In genomic region chr10:127405221-127405620, GRCh38 we compare ENCODE assay signal across 19 cellular contexts.
DNase-seq lines count a peak whose midpoint lies in the region.
"Had no signal": no experiment of that assay in that cellular context is flagged by ENCODE, and none has a peak within 500 bp of the region (broad histone marks: within the 10 kb centered on the region; RNA-seq: fewer than 3 reads in every experiment).

No MANE protein-coding gene starts in this region.

- no peaks in the 10 kb centered on the region for H3K36me3 Mint-ChIP-seq in CD8-positive, alpha-beta memory T cell
- H3K36me3 Mint-ChIP-seq: natural killer cell had no signal

- in situ Hi-C loops in G401 (cut with HindIII; ENCODE audit: low sequenced_read_pairs), result no loop called here

- H3K4me1 ChIP-seq in CD8-positive, alpha-beta memory T cell (ENCODE audit: insufficient read depth, low read length), result no peaks in the 10 kb centered on the region
- H3K4me1 ChIP-seq: lower lobe of right lung, prostate gland had no signal

- H3K4me3 Mint-ChIP-seq in CD8-positive, alpha-beta memory T cell, result no peak overlapping the region
- H3K4me3 Mint-ChIP-seq: natural killer cell; stimulated activated naive CD8-positive, alpha-beta T cell treated with anti-CD3 and anti-CD28 coated beads, Interleukin-15, amount 100 ng/mL, for 72 hours had no signal

- no peaks in the 10 kb centered on the region for H3K27me3 ChIP-seq in CD8-positive, alpha-beta memory T cell (ENCODE audit: insufficient read depth, low read length, poor library complexity, severe bottlenecking)

- CTCF ChIA-PET in CD8-positive, alpha-beta memory T cell (lab: Charles Lee), result no interaction called here

- H3K4me3 ChIP-seq in CD8-positive, alpha-beta memory T cell (ENCODE audit: low read length), result no peak overlapping the region
- H3K4me3 ChIP-seq: lower lobe of right lung, prostate gland had no signal

- peaks cover 0 to 8% (median 0%) of the 10 kb centered on the region in 5 donors for H3K9me3 Mint-ChIP-seq in CD8-positive, alpha-beta memory T cell
- H3K9me3 Mint-ChIP-seq: natural killer cell had no signal

- no peaks in the 10 kb centered on the region for H3K4me1 Mint-ChIP-seq in CD8-positive, alpha-beta memory T cell
- H3K4me1 Mint-ChIP-seq: natural killer cell; stimulated activated naive CD8-positive, alpha-beta T cell treated with anti-CD3 and anti-CD28 coated beads, Interleukin-15, amount 100 ng/mL, for 72 hours had no signal

- no peaks in the 10 kb centered on the region for H3K36me3 ChIP-seq in CD8-positive, alpha-beta memory T cell (ENCODE audit: insufficient read depth, low read length)
- H3K36me3 ChIP-seq: prostate gland had no signal

- DNase-seq in AG08396 (ENCODE audit: low spot score) (peak; percentile 54), HS-5 (ENCODE audit: low read depth) (peak; percentile 14), dermis blood vessel endothelial cell (peak; percentile 67), kidney tubule cell (ENCODE audit: low spot score) (peak; percentile 68), G401 (ENCODE audit: low spot score) (no peak), hippocampal formation (lab: John Stamatoyannopoulos, UW) (no peak), midbrain (lab: John Stamatoyannopoulos, UW) (no peak)
- no peak for DNase-seq in CD8-positive, alpha-beta memory T cell
- DNase-seq: GOT3; Kasumi-1; lower lobe of right lung; natural killer cell; NCI-H1417 treated with DMSO at 0.1 percent for 48 hours; NCI-H226; SHP77 treated with DMSO at 0.1 percent for 48 hours; stimulated activated CD4-positive, alpha-beta T cell treated with anti-CD3 and anti-CD28 coated beads, Interleukin-15, amount 100 ng/mL, for 24 hours; stimulated activated naive CD8-positive, alpha-beta T cell treated with anti-CD3 and anti-CD28 coated beads, Interleukin-15, amount 100 ng/mL, for 72 hours; T-helper 2 cell had no signal

- H3K27ac ChIP-seq in CD8-positive, alpha-beta memory T cell (ENCODE audit: low read depth, low read length), result no peak overlapping the region
- H3K27ac ChIP-seq: lower lobe of right lung, prostate gland had no signal

- POLR2A ChIA-PET in CD8-positive, alpha-beta memory T cell (lab: Charles Lee), result no interaction called here

- H3K9me3 ChIP-seq in CD8-positive, alpha-beta memory T cell (ENCODE audit: low read length), result no peaks in the 10 kb centered on the region
- H3K9me3 ChIP-seq: lower lobe of right lung, prostate gland had no signal

- H3K27ac Mint-ChIP-seq in CD8-positive, alpha-beta memory T cell, result no peak overlapping the region
- H3K27ac Mint-ChIP-seq: natural killer cell; stimulated activated naive CD8-positive, alpha-beta T cell treated with anti-CD3 and anti-CD28 coated beads, Interleukin-15, amount 100 ng/mL, for 72 hours had no signal

- H3K27me3 Mint-ChIP-seq in CD8-positive, alpha-beta memory T cell, result peaks cover 0 to 2% of the 10 kb centered on the region in 2 donors
- H3K27me3 Mint-ChIP-seq: stimulated activated naive CD8-positive, alpha-beta T cell treated with anti-CD3 and anti-CD28 coated beads, Interleukin-15, amount 100 ng/mL, for 72 hours had no signal

Comparison
In these comparisons a context has a peak if more than half of its experiments do, and no peak if none do; other contexts are left out.
1. DNase-seq: peak in AG08396 (single experiment), HS-5 (single experiment), dermis blood vessel endothelial cell (single experiment) and kidney tubule cell (single experiment); none in G401 (single experiment), hippocampal formation (0 of 2), CD8-positive, alpha-beta memory T cell (0 of 5) and midbrain (single experiment).